8 cellular contexts compared by ENCODE assay signal in genomic region chr20:33993800-33994623, GRCh38. TPM values are rescaled to one million over a fixed set of nuclear protein-coding genes. Genes with fewer than 3 reads are reported as not detected.
A peak's percentile ranks its signal among the peaks of the same experiment; 100 is the strongest.
DNase-seq lines count a peak whose midpoint lies in the region; ATAC-seq and TF ChIP-seq lines count a peak whose summit lies in the region.

Gene RALY (plus strand): TSS chr20:33993911. CDS start chr20:34072075, 78,164 bp downstream.

- ATAC-seq in GM19455 (IDR thresholded peaks at IDR 0.05; ENCODE audit: unreplicated experiment): peak; percentile 54

- POLR2A ChIA-PET in CD8-positive, alpha-beta memory T cell (lab: Charles Lee): interaction anchor here (0.5 to 2.6 kb wide), 16 partner anchors 13 to 1509 kb away, joined by 3 to 22 read pairs (median 4); partner anchors contain the start of genes CHMP4B, EIF2S2, ITCH and PIGU

- no peak for TF ChIP-seq CTCF in endothelial cell (IDR thresholded peaks at IDR 0.05; ENCODE audit: unreplicated experiment)

- peaks cover 0 to 6% of the 10 kb centered on the region in 2 donors for H3K27me3 Mint-ChIP-seq in CD8-positive, alpha-beta memory T cell
- H3K27me3 Mint-ChIP-seq in endothelial cell (ENCODE audit: unreplicated experiment): peaks cover 22% of the 10 kb centered on the region

- H3K36me3 ChIP-seq in CD8-positive, alpha-beta memory T cell (ENCODE audit: insufficient read depth, low read length): no peaks in the 10 kb centered on the region

- CTCF ChIA-PET in CD8-positive, alpha-beta memory T cell (lab: Charles Lee): interaction anchor here (0.8 to 1.5 kb wide), 7 partner anchors 7 to 1960 kb away, joined by 3 to 4 read pairs (median 3); partner anchors contain the start of genes EIF2S2 and SCAND1

- peak within 1 kb of the TSS; percentile 96 to 99 (median 98) for H3K27ac Mint-ChIP-seq in CD8-positive, alpha-beta memory T cell
- H3K27ac Mint-ChIP-seq in endothelial cell (ENCODE audit: unreplicated experiment): peak within 1 kb of the TSS; percentile 93

- H3K4me1 ChIP-seq in CD8-positive, alpha-beta memory T cell (ENCODE audit: insufficient read depth, low read length): peaks cover 63% of the 10 kb centered on the region

- H3K27ac ChIP-seq in CD8-positive, alpha-beta memory T cell (ENCODE audit: low read depth, low read length): peak within 1 kb of the TSS; percentile 82

- peaks cover 0 to 19% (median 4%) of the 10 kb centered on the region in 3 donors for H3K36me3 Mint-ChIP-seq in CD8-positive, alpha-beta memory T cell
- peaks cover 4% of the 10 kb centered on the region for H3K36me3 Mint-ChIP-seq in endothelial cell (ENCODE audit: low read depth, unreplicated experiment)

- H3K4me3 Mint-ChIP-seq in CD8-positive, alpha-beta memory T cell: peak within 1 kb of the TSS; percentile 97 to 99 (median 98)
- peak within 1 kb of the TSS; percentile 96 for H3K4me3 Mint-ChIP-seq in endothelial cell (ENCODE audit: unreplicated experiment)

- no peaks in the 10 kb centered on the region for H3K9me3 ChIP-seq in CD8-positive, alpha-beta memory T cell (ENCODE audit: low read length)

- DNase-seq in CD8-positive, alpha-beta memory T cell: peak; percentile 75 to 93 (median 87)
- DNase-seq in HK-2 (ENCODE audit: unreplicated experiment) (peak; percentile 87), NOMO-1 treated with DMSO at 0.1 percent for 48 hours (lab: John Stamatoyannopoulos, UW; ENCODE audit: unreplicated experiment) (peak; percentile 78), endothelial cell (ENCODE audit: low spot score) (peak; percentile 78), middle frontal gyrus (ENCODE audit: extremely low spot score, low spot score) (peak; percentile 66)
- DNase-seq in activated CD8-positive, alpha-beta memory T cell treated with anti-CD3 and anti-CD28 coated beads, Interleukin-2, amount 50 U/mL, for 1 hour (ENCODE audit: extremely low read depth): peak; percentile 29
- DNase-seq in stimulated activated CD8-positive, alpha-beta memory T cell treated with anti-CD3 and anti-CD28 coated beads, Interleukin-2, amount 100 ng/mL, for 48 hours (ENCODE audit: low read depth in 2 of 2): peak; percentile 72 to 73

- no peaks in the 10 kb centered on the region for H3K27me3 ChIP-seq in CD8-positive, alpha-beta memory T cell (ENCODE audit: insufficient read depth, low read length, poor library complexity, severe bottlenecking)

- H3K4me3 ChIP-seq in CD8-positive, alpha-beta memory T cell (ENCODE audit: low read length): peak within 1 kb of the TSS; percentile 88

- no peaks in the 10 kb centered on the region for H3K9me3 Mint-ChIP-seq in CD8-positive, alpha-beta memory T cell
- no peaks in the 10 kb centered on the region for H3K9me3 Mint-ChIP-seq in endothelial cell (ENCODE audit: unreplicated experiment)

- peaks cover 59 to 86% (median 79%) of the 10 kb centered on the region in 3 donors for H3K4me1 Mint-ChIP-seq in CD8-positive, alpha-beta memory T cell
- H3K4me1 Mint-ChIP-seq in endothelial cell (ENCODE audit: unreplicated experiment): peaks cover 35% of the 10 kb centered on the region

RNA-seq across cellular contexts. Expression of gene RALY, which starts in this region (rescaled TPM):
- 100 to 1,000 TPM; 159 to 160 TPM for total RNA-seq in CD8-positive, alpha-beta memory T cell
- 230 TPM for polyA plus RNA-seq in CD8-positive, alpha-beta memory T cell
- 168 TPM for total RNA-seq in endothelial cell (ENCODE audit: unreplicated experiment)

Comparison
In these comparisons a context has a peak if more than half of its experiments do, and no peak if none do; other contexts are left out.
1. Peak in every context shown above with its lines: DNase-seq, ATAC-seq, H3K4me3 ChIP-seq and H3K27ac ChIP-seq.
2. DNase-seq: peak in every context shown above with its lines; median percentile 87 in CD8-positive, alpha-beta memory T cell; 87 in HK-2; 78 in NOMO-1 treated with DMSO at 0.1 percent for 48 hours; 78 in endothelial cell; 72 in stimulated activated CD8-positive, alpha-beta memory T cell treated with anti-CD3 and anti-CD28 coated beads, Interleukin-2, amount 100 ng/mL, for 48 hours; 66 in middle frontal gyrus; 29 in activated CD8-positive, alpha-beta memory T cell treated with anti-CD3 and anti-CD28 coated beads, Interleukin-2, amount 50 U/mL, for 1 hour.